ENCODE assay signal across 24 cellular contexts in the genomic region with DNA sequence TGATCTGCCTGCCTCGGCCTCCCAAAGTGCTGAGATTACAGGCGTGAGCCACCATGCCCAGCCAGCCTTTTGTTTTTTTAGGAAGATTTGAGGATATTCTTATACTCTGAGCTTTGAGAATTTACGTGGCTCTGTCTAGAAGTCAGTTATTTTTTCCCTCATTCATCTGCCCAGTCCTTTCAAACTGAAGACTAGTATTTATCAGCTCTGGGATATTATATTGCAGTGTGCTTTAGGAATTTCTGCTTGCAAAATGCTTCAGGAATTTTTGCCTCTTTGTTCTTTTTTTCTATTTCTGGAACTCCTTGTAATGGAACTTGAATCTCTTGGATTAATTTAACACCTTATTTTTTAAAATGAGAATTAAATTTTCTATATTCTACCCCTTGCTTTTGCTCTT. TPM values are rescaled to one million over a fixed set of nuclear protein-coding genes. Genes with fewer than 3 reads are reported as not detected.
A peak's percentile ranks its signal among the peaks of the same experiment; 100 is the strongest.
DNase-seq lines count a peak whose midpoint lies in the region; TF ChIP-seq lines count a peak whose summit lies in the region.
"Had no signal": no experiment of that assay in that cellular context is flagged by ENCODE, and none has a peak within 500 bp of the region (broad histone marks: within the 10 kb centered on the region; RNA-seq: fewer than 3 reads in every experiment).

No MANE protein-coding gene starts in this region.

- no peak overlapping the region for H3K9ac ChIP-seq in H9 (ENCODE audit: extremely low read depth, insufficient read length, low read length)
- H3K9ac ChIP-seq in skeletal muscle satellite cell (ENCODE audit: low read depth, low read length): peak overlapping the region; percentile 31

- no peak for TF ChIP-seq CTCF in H9 (conservative IDR thresholded peaks at IDR 0.05)
- no peak for TF ChIP-seq CTCF in VCaP (conservative IDR thresholded peaks at IDR 0.05)
- no peak for TF ChIP-seq CTCF in mesothelial cell of epicardium (IDR thresholded peaks at IDR 0.05; ENCODE audit: unreplicated experiment)

- DNase-seq in H9 (no peak), mesothelial cell of epicardium (ENCODE audit: low spot score in 2 of 2, unreplicated experiment in 2 of 2) (no peak), substantia nigra (lab: John Stamatoyannopoulos, UW) (no peak)
- DNase-seq in activated CD8-positive, alpha-beta memory T cell treated with anti-CD3 and anti-CD28 coated beads, Interleukin-2, amount 50 U/mL, for 48 hours: no peak
- DNase-seq in activated naive CD4-positive, alpha-beta T cell treated with anti-CD3 and anti-CD28 coated beads, Interleukin-2, amount 10 ng/mL, durations not matched to agents 7 days and 5 days: no peak
- DNase-seq: activated T-cell treated with anti-CD3 and anti-CD28 coated beads, Interleukin-2, amount 50 U/mL, for 24 hours; AML-193; amniotic stem cell; caudate nucleus; CD8-positive, alpha-beta memory T cell; DMS53; foreskin keratinocyte; hypothalamus; MG63; NCI-H146; NCI-H2171; NCI-H526 treated with DMSO at 0.1 percent for 48 hours; occipital lobe; right cardiac atrium; T-cell had no signal

- no peak overlapping the region for H3T11ph ChIP-seq in H9 (ENCODE audit: low read length)

- H3K4me2 ChIP-seq in H9 (ENCODE audit: insufficient read depth, insufficient read length, low read length) (no peak overlapping the region), skeletal muscle satellite cell (ENCODE audit: low read length) (peak overlapping the region; percentile 26)

- peaks cover 41% of the 10 kb centered on the region; the same call in 1 of the 2 replicates for H3K79me2 ChIP-seq in H9 (ENCODE audit: insufficient read depth, low read length)

- no peak overlapping the region for H4K5ac ChIP-seq in H9 (ENCODE audit: insufficient read length, low read depth, low read length)

- H3K4me1 Mint-ChIP-seq in H9: peaks cover 18 to 20% of the 10 kb centered on the region in 2 experiments
- peaks cover 48% of the 10 kb centered on the region for H3K4me1 Mint-ChIP-seq in mesothelial cell of epicardium
- no peaks in the 10 kb centered on the region for H3K4me1 Mint-ChIP-seq in activated naive CD4-positive, alpha-beta T cell treated with anti-CD3 and anti-CD28 coated beads, Interleukin-2, amount 10 ng/mL, durations not matched to agents 7 days and 5 days

- H2BK12ac ChIP-seq in H9 (ENCODE audit: insufficient read length, low read depth, low read length): no peak overlapping the region

- no peaks in the 10 kb centered on the region for H4K20me1 ChIP-seq in H9 (ENCODE audit: control insufficient read depth, insufficient read depth, insufficient read length)

- H2BK120ac ChIP-seq in H9 (ENCODE audit: low read depth, low read length, poor library complexity, severe bottlenecking): no peak overlapping the region

- H3K4me3 ChIP-seq in skeletal muscle satellite cell (ENCODE audit: low read length): no peak overlapping the region
- H3K4me3 ChIP-seq: GM12878, MG63, vagina had no signal

- H2BK15ac ChIP-seq in H9 (ENCODE audit: low read depth, low read length): no peak overlapping the region

- CTCF ChIA-PET in activated naive CD4-positive, alpha-beta T cell treated with anti-CD3 and anti-CD28 coated beads, Interleukin-2, amount 10 ng/mL, durations not matched to agents 7 days and 5 days (lab: Charles Lee): no interaction called here

- no CpG with 5 or more reads among the region's 3 CpGs for WGBS in H9 (ENCODE audit: extremely low coverage, insufficient read length, low lambda C conversion rate)

- no peak overlapping the region for H4K91ac ChIP-seq in H9 (ENCODE audit: insufficient read length, low read depth, low read length)

- H3K36me3 Mint-ChIP-seq in H9 (ENCODE audit: insufficient read depth in 1 of 3, low read depth in 3 of 3): peaks cover 5 to 24% (median 20%) of the 10 kb centered on the region in 3 experiments
- peaks cover 4% of the 10 kb centered on the region for H3K36me3 Mint-ChIP-seq in mesothelial cell of epicardium
- H3K36me3 Mint-ChIP-seq in activated naive CD4-positive, alpha-beta T cell treated with anti-CD3 and anti-CD28 coated beads, Interleukin-2, amount 10 ng/mL, durations not matched to agents 7 days and 5 days: no peaks in the 10 kb centered on the region

- H3K14ac ChIP-seq in H9 (ENCODE audit: insufficient read depth, low read length): no peak overlapping the region

- H3K56ac ChIP-seq in H9 (ENCODE audit: insufficient read length, low read depth, low read length): no peak overlapping the region

- H4K8ac ChIP-seq in H9 (replicated peaks; ENCODE audit: insufficient read length, low read depth, low read length): no peak overlapping the region

- H3K23ac ChIP-seq in H9 (ENCODE audit: insufficient read length, low read depth, low read length): no peak overlapping the region

- H3K36me3 ChIP-seq in skeletal muscle satellite cell (ENCODE audit: insufficient read depth, low read length): no peaks in the 10 kb centered on the region
- H3K36me3 ChIP-seq: vagina had no signal

- H3K18ac ChIP-seq in H9 (ENCODE audit: insufficient read length, low read depth, low read length): no peak overlapping the region

- peaks cover 4 to 21% of the 10 kb centered on the region in 2 experiments; a peak in 4 of 5 replicates for H3K9me3 Mint-ChIP-seq in H9
- no peaks in the 10 kb centered on the region for H3K9me3 Mint-ChIP-seq in mesothelial cell of epicardium
- no peaks in the 10 kb centered on the region for H3K9me3 Mint-ChIP-seq in activated naive CD4-positive, alpha-beta T cell treated with anti-CD3 and anti-CD28 coated beads, Interleukin-2, amount 10 ng/mL, durations not matched to agents 7 days and 5 days
- H3K9me3 Mint-ChIP-seq: activated T-cell treated with anti-CD3 and anti-CD28 coated beads, Interleukin-2, amount 50 U/mL, for 24 hours; CD8-positive, alpha-beta memory T cell; T-cell had no signal

- H2AFZ ChIP-seq in H9 (ENCODE audit: low read length): no peak overlapping the region

- no peak overlapping the region for H2BK20ac ChIP-seq in H9 (ENCODE audit: low read depth, low read length, poor library complexity, severe bottlenecking)

- no peak overlapping the region for H2BK5ac ChIP-seq in H9 (ENCODE audit: insufficient read length, low read length)

- H3K23me2 ChIP-seq in H9 (ENCODE audit: insufficient read length, low read depth, low read length, poor library complexity, severe bottlenecking): no peaks in the 10 kb centered on the region

- no peak overlapping the region for H3K27ac ChIP-seq in H9 (ENCODE audit: insufficient read length, low read depth, low read length)
- peak overlapping the region; percentile 79 for H3K27ac ChIP-seq in VCaP
- no peak overlapping the region for H3K27ac ChIP-seq in substantia nigra (ENCODE audit: low read depth, low read length, poor library complexity, severe bottlenecking)
- H3K27ac ChIP-seq: foreskin keratinocyte, vagina had no signal

- no peaks in the 10 kb centered on the region for H3K9me3 ChIP-seq in H9 (ENCODE audit: control insufficient read depth, low read depth, low read length)
- no peaks in the 10 kb centered on the region for H3K9me3 ChIP-seq in skeletal muscle satellite cell (replicated peaks; ENCODE audit: low read length)
- H3K9me3 ChIP-seq: MG63, vagina had no signal

- H3K79me1 ChIP-seq in H9 (ENCODE audit: insufficient read depth, low read depth, low read length, poor library complexity, severe bottlenecking): peaks cover 4% of the 10 kb centered on the region

- H3K4me3 Mint-ChIP-seq in H9 (no peak overlapping the region), mesothelial cell of epicardium (no peak overlapping the region)
- no peak overlapping the region for H3K4me3 Mint-ChIP-seq in activated naive CD4-positive, alpha-beta T cell treated with anti-CD3 and anti-CD28 coated beads, Interleukin-2, amount 10 ng/mL, durations not matched to agents 7 days and 5 days
- H3K4me3 Mint-ChIP-seq: activated T-cell treated with anti-CD3 and anti-CD28 coated beads, Interleukin-2, amount 50 U/mL, for 24 hours; CD8-positive, alpha-beta memory T cell; T-cell had no signal

- H3K27me3 ChIP-seq in H9 (ENCODE audit: insufficient read depth, low read length): no peaks in the 10 kb centered on the region
- no peaks in the 10 kb centered on the region for H3K27me3 ChIP-seq in skeletal muscle satellite cell (ENCODE audit: control insufficient read depth, insufficient read depth, low read length)
- H3K27me3 ChIP-seq: foreskin keratinocyte, MG63, vagina had no signal

- no peak overlapping the region for H2AK5ac ChIP-seq in H9 (ENCODE audit: insufficient read length, low read length)

- H3K4me1 ChIP-seq in H9 (ENCODE audit: insufficient read depth, low read length) (no peaks in the 10 kb centered on the region; the same call in 1 of the 2 replicates), skeletal muscle satellite cell (ENCODE audit: control insufficient read depth, insufficient read depth, low read length) (peaks cover 45% of the 10 kb centered on the region)

- no peaks in the 10 kb centered on the region for H3K27me3 Mint-ChIP-seq in H9 (ENCODE audit: low read depth)
- no peaks in the 10 kb centered on the region for H3K27me3 Mint-ChIP-seq in mesothelial cell of epicardium (ENCODE audit: low read depth)
- H3K27me3 Mint-ChIP-seq in activated naive CD4-positive, alpha-beta T cell treated with anti-CD3 and anti-CD28 coated beads, Interleukin-2, amount 10 ng/mL, durations not matched to agents 7 days and 5 days: no peaks in the 10 kb centered on the region
- H3K27me3 Mint-ChIP-seq: activated T-cell treated with anti-CD3 and anti-CD28 coated beads, Interleukin-2, amount 50 U/mL, for 24 hours; CD8-positive, alpha-beta memory T cell; T-cell had no signal

- H3K27ac Mint-ChIP-seq in H9: peak overlapping the region in 2 of 3 experiments; percentile 28 to 30; a peak in 2 of 7 replicates
- peak overlapping the region; percentile 86 for H3K27ac Mint-ChIP-seq in mesothelial cell of epicardium
- H3K27ac Mint-ChIP-seq in activated naive CD4-positive, alpha-beta T cell treated with anti-CD3 and anti-CD28 coated beads, Interleukin-2, amount 10 ng/mL, durations not matched to agents 7 days and 5 days: no peak overlapping the region
- H3K27ac Mint-ChIP-seq: activated T-cell treated with anti-CD3 and anti-CD28 coated beads, Interleukin-2, amount 50 U/mL, for 24 hours; CD8-positive, alpha-beta memory T cell; T-cell had no signal

- H3K4ac ChIP-seq in H9 (ENCODE audit: low read depth, low read length): no peak overlapping the region

RNA-seq across cellular contexts. Expression of a gene that starts 22.6 kb away (rescaled TPM):
- 60.9 and 62.7 TPM in 2 replicates for total RNA-seq in H9 (2021)
- total RNA-seq in mesothelial cell of epicardium: 74.5 to 84.3 TPM (median 81.6 TPM) in 3 replicates
- total RNA-seq in skeletal muscle satellite cell (2012; rRNA removed): 80.8 and 154 TPM in 2 replicates
